ENCODE assay signal across 1 cellular context in the genomic region with DNA sequence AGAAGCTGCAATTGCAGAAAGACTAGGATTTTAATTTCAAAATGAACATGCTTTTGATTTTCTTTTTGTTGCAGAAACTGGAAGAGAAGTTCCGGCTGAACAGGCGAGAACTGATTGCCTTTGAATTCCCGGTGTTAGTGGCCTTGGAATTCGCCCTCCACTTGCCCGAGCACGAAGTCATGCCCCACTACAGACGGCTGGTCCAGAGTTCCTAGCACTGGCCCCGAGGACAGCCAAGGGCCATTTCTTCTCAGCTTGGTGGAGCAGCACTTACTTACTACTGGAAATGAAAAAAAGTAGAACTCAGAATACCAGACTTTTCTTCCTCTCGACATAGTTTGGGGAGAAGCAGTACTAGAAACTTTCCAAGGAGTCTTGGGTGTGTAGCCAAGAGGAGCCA.
TF ChIP-seq lines count a peak whose summit lies in the region.

No MANE protein-coding gene starts in this region.

TF ChIP-seq in HepG2, 621 proteins besides CTCF, POLR2A, EP300 and RAD21 (continued from another document):
- TF ChIP-seq PRDM10 (CRISPR knock-in tag; IDR thresholded peaks at IDR 0.05; ENCODE audit: low read depth) (no peak), JUND (CRISPR knock-in tag; IDR thresholded peaks at IDR 0.05) (no peak), TCF7L2 (IDR thresholded peaks at IDR 0.05; ENCODE audit: low read depth, low read length) (no peak), TEAD3 (CRISPR knock-in tag; optimal IDR thresholded peaks at IDR 0.05; ENCODE audit: borderline replicate concordance) (peak; percentile 77)
